ENCODE assay signal across 8 cellular contexts in genomic region chr14:103846008-103846568, GRCh38. TPM values are rescaled to one million over a fixed set of nuclear protein-coding genes. Genes with fewer than 3 reads are reported as not detected.
DNase-seq lines count a peak whose midpoint lies in the region; ATAC-seq and TF ChIP-seq lines count a peak whose summit lies in the region.

No MANE protein-coding gene starts in this region.

- POLR2A ChIA-PET in CD8-positive, alpha-beta memory T cell (lab: Charles Lee), result no interaction called here
- POLR2A ChIA-PET in PC-3 (lab: Charles Lee; ENCODE audit: unreplicated experiment), result no interaction called here

- CTCF ChIA-PET in CD8-positive, alpha-beta memory T cell (lab: Charles Lee), result no interaction called here
- CTCF ChIA-PET in PC-3 (lab: Charles Lee), result interaction anchor here (0.8 kb wide), 1 partner anchor 55 kb away, joined by 4 read pairs; no protein-coding TSS in a partner anchor

- H3K79me2 ChIP-seq in PC-3 (ENCODE audit: low read length), result peaks cover 55% of the 10 kb centered on the region
- peaks cover 48% of the 10 kb centered on the region for H3K79me2 ChIP-seq in parathyroid adenoma

- intact Hi-C loops in PC-3 (cut with micrococcal nuclease), result loop anchor here (1.0 to 2.0 kb wide), 2 partner anchors 34 to 65 kb away; no protein-coding TSS in a partner anchor

- DNase-seq in CD8-positive, alpha-beta memory T cell, result peak in 1 of 5 donors; percentile 16
- DNase-seq in PC-3, result no peak
- no peak for DNase-seq in epithelial cell of proximal tubule (ENCODE audit: low read depth)
- no peak for DNase-seq in GM13977 (ENCODE audit: low spot score)
- no peak for DNase-seq in islet precursor cell

- in situ Hi-C loops in GM13977 (cut with MboI; ENCODE audit: low pct_unique_long_range_greater_than_20kb, low sequenced_read_pairs, unreplicated experiment), result no loop called here

- H3K9me3 Mint-ChIP-seq in CD8-positive, alpha-beta memory T cell, result peaks cover 0 to 2% (median 0%) of the 10 kb centered on the region in 5 donors

- no peaks in the 10 kb centered on the region for H3K27me3 Mint-ChIP-seq in CD8-positive, alpha-beta memory T cell

- H3F3A ChIP-seq in PC-3 (ENCODE audit: low read length, unreplicated experiment), result no peaks in the 10 kb centered on the region

- peak overlapping the region; percentile 90 to 96 (median 93) for H3K4me3 Mint-ChIP-seq in CD8-positive, alpha-beta memory T cell

- H3K4me2 ChIP-seq in PC-3 (ENCODE audit: low read length) (peak overlapping the region; percentile 83), parathyroid adenoma (ENCODE audit: low read length) (peak overlapping the region; percentile 92)

- H2AFZ ChIP-seq in PC-3 (ENCODE audit: low read length) (peak overlapping the region; percentile 31), parathyroid adenoma (peak overlapping the region; percentile 77)

- no peaks in the 10 kb centered on the region for H3K36me3 ChIP-seq in CD8-positive, alpha-beta memory T cell (ENCODE audit: insufficient read depth, low read length)
- H3K36me3 ChIP-seq in PC-3 (ENCODE audit: low read depth, low read length) (0 out of 2 replicates have a peak, but pooled peaks cover 3% of the 10 kb centered on the region), parathyroid adenoma (ENCODE audit: control insufficient read depth, insufficient read depth, low read length) (no peaks in the 10 kb centered on the region)

- ATAC-seq in PC-3 (no peak), GM18858 (IDR thresholded peaks at IDR 0.05; ENCODE audit: unreplicated experiment) (no peak), HG03442 (IDR thresholded peaks at IDR 0.05; ENCODE audit: unreplicated experiment) (no peak)

- no peak for TF ChIP-seq CTCF in PC-3 (conservative IDR thresholded peaks at IDR 0.05; ENCODE audit: low read depth, low read length)
- no peak for TF ChIP-seq CTCF in epithelial cell of proximal tubule (conservative IDR thresholded peaks at IDR 0.05; ENCODE audit: low read depth, low read length)
- no peak for TF ChIP-seq CTCF in parathyroid adenoma (IDR thresholded peaks at IDR 0.05)
- TF ChIP-seq CTCF in GM13977 (IDR thresholded peaks at IDR 0.05; ENCODE audit: extremely low read depth, insufficient read depth, missing control alignments), result no peak

- peaks cover 17 to 27% (median 23%) of the 10 kb centered on the region in 3 donors for H3K4me1 Mint-ChIP-seq in CD8-positive, alpha-beta memory T cell

- no peaks in the 10 kb centered on the region for H3K9me3 ChIP-seq in CD8-positive, alpha-beta memory T cell (ENCODE audit: low read length)
- no peaks in the 10 kb centered on the region for H3K9me3 ChIP-seq in PC-3 (ENCODE audit: low read length)
- H3K9me3 ChIP-seq in parathyroid adenoma (ENCODE audit: control insufficient read depth, low read length), result no peaks in the 10 kb centered on the region

- H3K27ac ChIP-seq in CD8-positive, alpha-beta memory T cell (ENCODE audit: low read depth, low read length), result no peak overlapping the region
- H3K27ac ChIP-seq in PC-3 (ENCODE audit: low read length) (no peak overlapping the region), parathyroid adenoma (peak overlapping the region; percentile 75)

- peaks cover 7% of the 10 kb centered on the region for H4K20me1 ChIP-seq in PC-3 (ENCODE audit: low read length)

- peaks cover 0 to 7% (median 4%) of the 10 kb centered on the region in 3 donors for H3K36me3 Mint-ChIP-seq in CD8-positive, alpha-beta memory T cell

- H3K9me2 ChIP-seq in PC-3 (replicated peaks; ENCODE audit: low read length), result no peaks in the 10 kb centered on the region

- H3K9ac ChIP-seq in PC-3 (ENCODE audit: low read length) (peak overlapping the region; percentile 53), parathyroid adenoma (no peak overlapping the region)

- H3K4me3 ChIP-seq in CD8-positive, alpha-beta memory T cell (ENCODE audit: low read length), result peak overlapping the region; percentile 38
- H3K4me3 ChIP-seq in PC-3 (ENCODE audit: low read length) (peak overlapping the region; percentile 81), epithelial cell of proximal tubule (ENCODE audit: low read depth, low read length) (peak overlapping the region; percentile 84), parathyroid adenoma (ENCODE audit: low read depth, low read length) (peak overlapping the region; percentile 71)

- peaks cover 9% of the 10 kb centered on the region for H3K4me1 ChIP-seq in CD8-positive, alpha-beta memory T cell (ENCODE audit: insufficient read depth, low read length)
- H3K4me1 ChIP-seq in PC-3 (ENCODE audit: insufficient read depth, low read length) (peaks cover 23% of the 10 kb centered on the region; the same call in 1 of the 2 replicates), parathyroid adenoma (no peaks in the 10 kb centered on the region)

- TSS peak; percentile 53 for BruUV-seq in PC-3 (replicated peaks; lab: Mats Ljungman, UMichigan)

- no peaks in the 10 kb centered on the region for H3K27me3 ChIP-seq in CD8-positive, alpha-beta memory T cell (ENCODE audit: insufficient read depth, low read length, poor library complexity, severe bottlenecking)
- H3K27me3 ChIP-seq in PC-3 (ENCODE audit: low read length), result no peaks in the 10 kb centered on the region
- H3K27me3 ChIP-seq in parathyroid adenoma (ENCODE audit: control insufficient read depth, insufficient read depth, low read length), result no peaks in the 10 kb centered on the region

- H3K27ac Mint-ChIP-seq in CD8-positive, alpha-beta memory T cell, result peak overlapping the region; percentile 0 to 94 (median 83)

RNA-seq across cellular contexts. Expression of gene PPP1R13B, which starts 1.3 kb away (rescaled TPM):
- total RNA-seq in CD8-positive, alpha-beta memory T cell, result 10 to 100 TPM; 14.0 to 14.4 TPM
- polyA plus RNA-seq in CD8-positive, alpha-beta memory T cell, result 10.4 TPM
- total RNA-seq in PC-3 (2014; rRNA removed) (13.0 and 16.4 TPM in 2 replicates), epithelial cell of proximal tubule (6.4 and 11.1 TPM in 2 replicates)
